1 cellular context compared by ENCODE assay signal in genomic region chr20:17959257-17959627, GRCh38.
TF ChIP-seq lines count a peak whose summit lies in the region.

No MANE protein-coding gene starts in this region.

TF ChIP-seq in WTC11, 78 proteins besides CTCF, POLR2A, EP300 and RAD21 (continued from another document):
- no peak for TF ChIP-seq ZNF512 (CRISPR knock-in tag; IDR thresholded peaks at IDR 0.05; ENCODE audit: borderline replicate concordance)
